Comparison of ENCODE assay signal across 39 cellular contexts in the genomic region with DNA sequence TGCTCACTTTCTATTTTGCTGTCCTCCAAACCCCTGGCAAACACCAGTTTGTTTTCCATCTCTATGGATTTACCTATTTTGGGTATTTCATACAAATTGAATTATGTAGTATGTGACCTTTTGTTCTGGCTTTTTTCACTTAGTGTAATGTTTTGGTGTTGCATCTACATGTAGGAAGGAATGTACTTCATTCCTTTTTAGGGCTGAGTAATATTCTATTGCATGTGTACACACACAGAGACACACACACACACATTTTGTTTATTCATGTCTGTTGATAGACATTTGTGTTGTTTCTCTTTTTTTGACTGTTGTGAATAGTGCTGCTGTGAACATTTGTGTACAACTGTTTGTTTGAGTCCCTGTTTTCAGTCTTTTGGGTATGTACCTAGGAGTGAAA.
"Had no signal": no experiment of that assay in that cellular context is flagged by ENCODE, and none has a peak within 500 bp of the region (broad histone marks: within the 10 kb centered on the region; RNA-seq: fewer than 3 reads in every experiment).

No MANE protein-coding gene starts in this region.

- H3K4me1 Mint-ChIP-seq: WTC11 had no signal

- H3K36me3 Mint-ChIP-seq: WTC11 had no signal

- H3K27me3 Mint-ChIP-seq: activated CD4-positive, alpha-beta T cell treated with anti-CD3 and anti-CD28 coated beads for 36 hours; activated CD4-positive, alpha-beta T cell treated with anti-CD3 and anti-CD28 coated beads, Interleukin-2, amount 10 ng/mL, durations not matched to agents 7 days and 5 days; activated naive CD4-positive, alpha-beta T cell treated with anti-CD3 and anti-CD28 coated beads, Interleukin-2, amount 10 ng/mL, durations not matched to agents 7 days and 5 days; activated naive CD4-positive, alpha-beta T cell treated with anti-CD3 and anti-CD28 coated beads, Interleukin-2, amount 50 U/mL, for 24 hours; activated naive CD8-positive, alpha-beta T cell; activated naive CD8-positive, alpha-beta T cell treated with anti-CD3 and anti-CD28 coated beads, Interleukin-2, amount 10 ng/mL, durations not matched to agents 7 days and 5 days; activated naive CD8-positive, alpha-beta T cell treated with anti-CD3 and anti-CD28 coated beads, Interleukin-2, amount 50 U/mL, for 24 hours; activated T-cell treated with anti-CD3 and anti-CD28 coated beads, Interleukin-2, amount 50 U/mL, for 24 hours; brain; central memory CD8-positive, alpha-beta T cell had no signal

- H3K9me3 ChIP-seq: ascending aorta, colonic mucosa had no signal

- H3K4me1 ChIP-seq: ascending aorta, colonic mucosa had no signal

- DNase-seq: activated CD4-positive, alpha-beta memory T cell treated with anti-CD3 and anti-CD28 coated beads, Interleukin-2, amount 10 ng/mL, durations not matched to agents 7 days and 5 days; activated CD4-positive, alpha-beta T cell treated with anti-CD3 and anti-CD28 coated beads for 1 hour; activated CD4-positive, alpha-beta T cell treated with anti-CD3 and anti-CD28 coated beads for 36 hours; activated CD4-positive, alpha-beta T cell treated with anti-CD3 and anti-CD28 coated beads for 48 hours; activated CD4-positive, alpha-beta T cell treated with anti-CD3 and anti-CD28 coated beads, Interleukin-2, amount 10 ng/mL, durations not matched to agents 7 days and 5 days; activated CD4-positive, alpha-beta T cell treated with anti-CD3 and anti-CD28 coated beads, Interleukin-2, amount 50 U/mL, for 48 hours; activated CD4-positive, CD25-positive, alpha-beta regulatory T cell; activated CD8-positive, alpha-beta memory T cell treated with anti-CD3 and anti-CD28 coated beads for 24 hours; activated CD8-positive, alpha-beta memory T cell treated with anti-CD3 and anti-CD28 coated beads, Interleukin-2, amount 10 ng/mL, durations not matched to agents 7 days and 5 days; activated CD8-positive, alpha-beta memory T cell treated with anti-CD3 and anti-CD28 coated beads, Interleukin-2, amount 50 U/mL, for 48 hours; activated CD8-positive, alpha-beta T cell treated with anti-CD3 and anti-CD28 coated beads, Interleukin-2, amount 10 ng/mL, durations not matched to agents 7 days and 5 days; activated effector memory CD4-positive, alpha-beta T cell treated with Interleukin-2 at 50 U/mL for 16 hours; activated gamma-delta T cell; activated naive CD4-positive, alpha-beta T cell treated with anti-CD3 and anti-CD28 coated beads, Interleukin-2, amount 10 ng/mL, durations not matched to agents 7 days and 5 days; activated naive CD4-positive, alpha-beta T cell treated with Interleukin-2 at 50 U/mL for 16 hours; activated naive CD8-positive, alpha-beta T cell treated with anti-CD3 and anti-CD28 coated beads, Interleukin-2, amount 10 ng/mL, durations not matched to agents 7 days and 5 days; activated naive CD8-positive, alpha-beta T cell treated with anti-CD3 and anti-CD28 coated beads, Interleukin-2, amount 50 U/mL, for 24 hours; activated T-cell treated with anti-CD3 and anti-CD28 coated beads, Interleukin-2, amount 50 U/mL, for 24 hours; activated T-cell treated with anti-CD3 and anti-CD28 coated beads, Interleukin-2, amount 50 U/mL, for 48 hours; amygdala; anterior cingulate cortex; caudate nucleus; cerebellar nuclear complex; colonic mucosa; T-helper 2 cell; T-helper 9 cell; WERI-Rb-1 had no signal

- H3K36me3 ChIP-seq: ascending aorta, cardiac muscle cell, colonic mucosa, WERI-Rb-1 had no signal

- H3K4me3 Mint-ChIP-seq: activated CD4-positive, alpha-beta memory T cell treated with anti-CD3 and anti-CD28 coated beads, Interleukin-2, amount 10 ng/mL, durations not matched to agents 7 days and 5 days; activated CD4-positive, alpha-beta T cell treated with anti-CD3 and anti-CD28 coated beads for 36 hours; activated CD4-positive, alpha-beta T cell treated with anti-CD3 and anti-CD28 coated beads, Interleukin-2, amount 10 ng/mL, durations not matched to agents 7 days and 5 days; activated CD8-positive, alpha-beta memory T cell treated with anti-CD3 and anti-CD28 coated beads, Interleukin-2, amount 10 ng/mL, durations not matched to agents 7 days and 5 days; activated CD8-positive, alpha-beta T cell treated with anti-CD3 and anti-CD28 coated beads, Interleukin-2, amount 10 ng/mL, durations not matched to agents 7 days and 5 days; activated naive CD4-positive, alpha-beta T cell treated with anti-CD3 and anti-CD28 coated beads, Interleukin-2, amount 10 ng/mL, durations not matched to agents 7 days and 5 days; activated naive CD4-positive, alpha-beta T cell treated with anti-CD3 and anti-CD28 coated beads, Interleukin-2, amount 50 U/mL, for 24 hours; activated naive CD8-positive, alpha-beta T cell; activated naive CD8-positive, alpha-beta T cell treated with anti-CD3 and anti-CD28 coated beads, Interleukin-2, amount 10 ng/mL, durations not matched to agents 7 days and 5 days; activated naive CD8-positive, alpha-beta T cell treated with anti-CD3 and anti-CD28 coated beads, Interleukin-2, amount 50 U/mL, for 24 hours; activated T-cell treated with anti-CD3 and anti-CD28 coated beads, Interleukin-2, amount 50 U/mL, for 24 hours; brain; central memory CD8-positive, alpha-beta T cell; T-helper 2 cell treated with Interferon-gamma antibody and Interleukin-4, amounts not matched to agents 5 μg/mL and 100 μg/mL, for 36 hours; WTC11 had no signal

- ATAC-seq: activated CD4-positive, alpha-beta T cell treated with anti-CD3 and anti-CD28 coated beads for 36 hours; activated CD4-positive, CD25-positive, alpha-beta regulatory T cell treated with anti-CD3 and anti-CD28 coated beads, Interleukin-2, amount 50 U/mL, for 24 hours; activated CD8-positive, alpha-beta memory T cell treated with anti-CD3 and anti-CD28 coated beads, Interleukin-2, amount 10 ng/mL, durations not matched to agents 7 days and 5 days; activated CD8-positive, alpha-beta T cell treated with anti-CD3 and anti-CD28 coated beads, Interleukin-2, amount 10 ng/mL, durations not matched to agents 7 days and 5 days; activated naive CD8-positive, alpha-beta T cell treated with anti-CD3 and anti-CD28 coated beads, Interleukin-2, amount 50 U/mL, for 24 hours; WTC11 had no signal

- H3K4me3 ChIP-seq: ascending aorta, cardiac muscle cell, colonic mucosa had no signal

- FAIRE-seq: bronchial epithelial cell, TTC549 had no signal

- H3K27ac Mint-ChIP-seq: activated CD4-positive, alpha-beta memory T cell treated with anti-CD3 and anti-CD28 coated beads, Interleukin-2, amount 10 ng/mL, durations not matched to agents 7 days and 5 days; activated CD4-positive, alpha-beta T cell treated with anti-CD3 and anti-CD28 coated beads for 36 hours; activated CD4-positive, alpha-beta T cell treated with anti-CD3 and anti-CD28 coated beads, Interleukin-2, amount 10 ng/mL, durations not matched to agents 7 days and 5 days; activated CD8-positive, alpha-beta memory T cell treated with anti-CD3 and anti-CD28 coated beads, Interleukin-2, amount 10 ng/mL, durations not matched to agents 7 days and 5 days; activated CD8-positive, alpha-beta T cell treated with anti-CD3 and anti-CD28 coated beads, Interleukin-2, amount 10 ng/mL, durations not matched to agents 7 days and 5 days; activated naive CD4-positive, alpha-beta T cell treated with anti-CD3 and anti-CD28 coated beads, Interleukin-2, amount 10 ng/mL, durations not matched to agents 7 days and 5 days; activated naive CD4-positive, alpha-beta T cell treated with anti-CD3 and anti-CD28 coated beads, Interleukin-2, amount 50 U/mL, for 24 hours; activated naive CD8-positive, alpha-beta T cell; activated naive CD8-positive, alpha-beta T cell treated with anti-CD3 and anti-CD28 coated beads, Interleukin-2, amount 10 ng/mL, durations not matched to agents 7 days and 5 days; activated naive CD8-positive, alpha-beta T cell treated with anti-CD3 and anti-CD28 coated beads, Interleukin-2, amount 50 U/mL, for 24 hours; activated T-cell treated with anti-CD3 and anti-CD28 coated beads, Interleukin-2, amount 50 U/mL, for 24 hours; activated T-helper 2 cell treated with anti-CD3 and anti-CD28 coated beads, Interferon-gamma antibody, Interleukin-2, Interleukin-4, amounts not matched to agents 10 μg/mL and 5 μg/mL and 100 μg/mL, durations not matched to agents 14 hours and 24 hours and 36 hours; brain; T-helper 2 cell treated with Interferon-gamma antibody and Interleukin-4, amounts not matched to agents 5 μg/mL and 100 μg/mL, for 36 hours; WTC11 had no signal

- H3K27ac ChIP-seq: ascending aorta, colonic mucosa, WERI-Rb-1 had no signal
